In genomic region chr2:135820003-135820618, GRCh38 we compare ENCODE assay signal across 9 cellular contexts. TPM values are rescaled to one million over a fixed set of nuclear protein-coding genes. Genes with fewer than 3 reads are reported as not detected.
A peak's percentile ranks its signal among the peaks of the same experiment; 100 is the strongest.
DNase-seq lines count a peak whose midpoint lies in the region; ATAC-seq and TF ChIP-seq lines count a peak whose summit lies in the region.
"Had no signal": no experiment of that assay in that cellular context is flagged by ENCODE, and none has a peak within 500 bp of the region (broad histone marks: within the 10 kb centered on the region; RNA-seq: fewer than 3 reads in every experiment).

No MANE protein-coding gene starts in this region.

- H3K9me3 Mint-ChIP-seq in activated CD4-positive, alpha-beta T cell treated with anti-CD3 and anti-CD28 coated beads, Interleukin-2, amount 10 ng/mL, durations not matched to agents 24 days and 14 days: peaks cover 13% of the 10 kb centered on the region

- no peaks in the 10 kb centered on the region for H3K4me1 ChIP-seq in esophagus squamous epithelium

- no peak overlapping the region for H3K27ac ChIP-seq in esophagus squamous epithelium

- TF ChIP-seq POLR2A in esophagus squamous epithelium (IDR thresholded peaks at IDR 0.05): no peak

- no peaks in the 10 kb centered on the region for H3K27me3 Mint-ChIP-seq in activated CD4-positive, alpha-beta T cell treated with anti-CD3 and anti-CD28 coated beads, Interleukin-2, amount 10 ng/mL, durations not matched to agents 24 days and 14 days

- peaks cover 0 to 5% (median 0%) of the 10 kb centered on the region in 3 donors for H3K9me3 ChIP-seq in esophagus squamous epithelium

- ATAC-seq in GM19452 (IDR thresholded peaks at IDR 0.05; ENCODE audit: unreplicated experiment) (peak; percentile 91), HG03432 (IDR thresholded peaks at IDR 0.05; ENCODE audit: unreplicated experiment) (peak; percentile 92), omental fat pad (ENCODE audit: low FRiP score) (no peak)

- H3K36me3 Mint-ChIP-seq in activated CD4-positive, alpha-beta T cell treated with anti-CD3 and anti-CD28 coated beads, Interleukin-2, amount 10 ng/mL, durations not matched to agents 24 days and 14 days (ENCODE audit: low read depth): peaks cover 27% of the 10 kb centered on the region

- H3K36me3 ChIP-seq in esophagus squamous epithelium: no peaks in the 10 kb centered on the region

- 42 to 47% methylated on average over 6 to 7 of the region's 9 CpGs for WGBS in esophagus squamous epithelium, 2 donors

- H3K4me3 Mint-ChIP-seq in activated CD4-positive, alpha-beta T cell treated with anti-CD3 and anti-CD28 coated beads, Interleukin-2, amount 10 ng/mL, durations not matched to agents 24 days and 14 days: peak overlapping the region; percentile 74
- H3K4me3 Mint-ChIP-seq: nephron had no signal

- peak overlapping the region; percentile 83 for H3K27ac Mint-ChIP-seq in activated CD4-positive, alpha-beta T cell treated with anti-CD3 and anti-CD28 coated beads, Interleukin-2, amount 10 ng/mL, durations not matched to agents 24 days and 14 days
- H3K27ac Mint-ChIP-seq: nephron had no signal

- H3K4me1 Mint-ChIP-seq in activated CD4-positive, alpha-beta T cell treated with anti-CD3 and anti-CD28 coated beads, Interleukin-2, amount 10 ng/mL, durations not matched to agents 24 days and 14 days: peaks cover 44% of the 10 kb centered on the region
- H3K4me1 Mint-ChIP-seq: nephron had no signal

- intact Hi-C loops in activated CD4-positive, alpha-beta T cell treated with anti-CD3 and anti-CD28 coated beads, Interleukin-2, amount 10 ng/mL, durations not matched to agents 24 days and 14 days (cut with micrococcal nuclease): loop anchor here (1.0 to 5.0 kb wide), 6 partner anchors 20 to 768 kb away; partner anchors contain the start of genes RAB3GAP1 and UBXN4
- intact Hi-C loops in esophagus squamous epithelium (cut with DNase I): no loop called here

- H3K27me3 ChIP-seq in esophagus squamous epithelium: no peaks in the 10 kb centered on the region

- peak; percentile 93 for DNase-seq in activated CD4-positive, alpha-beta T cell treated with anti-CD3 and anti-CD28 coated beads, Interleukin-2, amount 10 ng/mL, durations not matched to agents 24 days and 14 days
- peak; percentile 57 for DNase-seq in iris pigment epithelial cell (ENCODE audit: low read depth)
- DNase-seq in esophagus squamous epithelium (lab: John Stamatoyannopoulos, UW): no peak
- DNase-seq in cortex of kidney (lab: John Stamatoyannopoulos, UW): no peak
- DNase-seq in NCI-H128 (lab: John Stamatoyannopoulos, UW; ENCODE audit: unreplicated experiment): no peak
- DNase-seq in omental fat pad (ENCODE audit: low spot score): no peak

- TF ChIP-seq CTCF in esophagus squamous epithelium (IDR thresholded peaks at IDR 0.05) (no peak), omental fat pad (IDR thresholded peaks at IDR 0.05) (no peak)

- H3K4me3 ChIP-seq in esophagus squamous epithelium: no peak overlapping the region

RNA-seq across cellular contexts. Expression of gene LCT, which starts 16.9 kb away (rescaled TPM):
- total RNA-seq in activated CD4-positive, alpha-beta T cell treated with anti-CD3 and anti-CD28 coated beads, Interleukin-2, amount 10 ng/mL, durations not matched to agents 24 days and 14 days: 0.31 and 0.51 TPM in 2 replicates
- under 1 TPM in 1 of 4 donors, not detected in 3; under 0.01 TPM for total RNA-seq in esophagus squamous epithelium
- total RNA-seq in omental fat pad: under 1 TPM in 1 of 4 donors, not detected in 3; 0.09 TPM

RNA-seq across cellular contexts. Expression of gene MCM6, which starts 56.1 kb away (rescaled TPM):
- total RNA-seq in activated CD4-positive, alpha-beta T cell treated with anti-CD3 and anti-CD28 coated beads, Interleukin-2, amount 10 ng/mL, durations not matched to agents 24 days and 14 days: 196 and 197 TPM in 2 replicates
- 10 to 100 TPM in 3 of 4 donors, 1 to 10 TPM in 1; 9.0 to 25.5 (median 16.6) TPM for total RNA-seq in esophagus squamous epithelium
- total RNA-seq in omental fat pad: 10 to 100 TPM in 3 of 4 donors, 1 to 10 TPM in 1; 8.5 to 13.1 (median 12.2) TPM

Comparison
In these comparisons a context has a peak if more than half of its experiments do, and no peak if none do; other contexts are left out.
1. DNase-seq: peak in activated CD4-positive, alpha-beta T cell treated with anti-CD3 and anti-CD28 coated beads, Interleukin-2, amount 10 ng/mL, durations not matched to agents 24 days and 14 days (single experiment) and iris pigment epithelial cell (single experiment); none in esophagus squamous epithelium (single experiment), cortex of kidney (single experiment), NCI-H128 (single experiment) and omental fat pad (single experiment).